In the genomic region with DNA sequence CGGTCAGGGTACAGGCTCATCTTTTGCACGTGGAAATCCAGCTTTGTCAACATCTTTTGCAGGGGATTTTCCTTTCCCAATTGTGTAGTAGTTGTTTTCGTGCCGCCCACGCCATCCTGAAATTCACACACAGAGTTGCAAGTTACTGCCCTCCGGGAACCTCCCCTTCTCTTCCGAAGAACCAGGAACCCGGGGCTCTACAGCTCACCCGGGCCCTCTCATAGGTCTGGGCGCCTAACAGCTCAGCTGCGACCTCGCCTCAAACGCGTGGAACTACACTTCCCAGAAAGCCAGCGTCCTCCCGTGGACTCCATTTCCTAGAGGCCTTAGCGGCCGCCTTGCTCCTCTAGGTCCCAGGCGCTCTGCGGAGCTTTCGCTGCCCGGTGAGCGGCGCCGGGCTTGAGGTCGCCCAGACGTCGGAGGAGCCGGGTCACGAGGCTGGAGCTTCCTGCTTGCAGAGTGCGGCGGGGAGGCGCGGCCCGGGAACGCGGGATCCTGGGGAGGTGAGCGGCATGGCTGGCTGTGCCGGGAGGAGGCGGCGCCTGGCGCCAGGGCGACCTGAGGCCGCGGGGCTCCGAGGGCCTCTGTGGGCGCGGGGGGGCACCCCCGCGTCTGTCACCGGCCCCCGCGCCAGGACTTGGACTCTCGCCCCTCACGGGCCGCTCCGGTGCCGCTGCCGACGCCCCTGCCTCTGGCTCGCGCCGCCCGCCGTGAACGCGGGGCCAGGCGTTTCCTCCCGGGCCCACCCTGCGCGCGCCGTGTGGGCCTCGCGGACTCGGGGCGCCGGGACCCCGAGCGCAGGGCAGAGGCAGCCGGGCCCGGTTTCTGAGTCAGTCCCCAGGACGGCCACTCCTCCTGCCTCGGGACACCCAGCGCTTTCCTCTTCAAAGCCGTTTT, we compare ENCODE assay signal across 8 cellular contexts. TPM values are rescaled to one million over a fixed set of nuclear protein-coding genes. Genes with fewer than 3 reads are reported as not detected.
DNase-seq lines count a peak whose midpoint lies in the region; ATAC-seq and TF ChIP-seq lines count a peak whose summit lies in the region.

A gene (plus strand): TSS at position 329 of the 897 bp plus-strand sequence. CDS start 1,095 bp downstream, outside the sequence.

- no peaks in the 10 kb centered on the region for H3K27me3 ChIP-seq in heart right ventricle

- H3K9me3 ChIP-seq in heart right ventricle: no peaks in the 10 kb centered on the region

- POLR2A ChIA-PET in T-cell (lab: Charles Lee): interaction anchor here in 1 of 2 donors (1.0 kb wide), 1 partner anchor 129 kb away, joined by 4 read pairs; a partner anchor contains a TSS

- H3K4me3 Mint-ChIP-seq in T-cell (peak within 1 kb of the TSS; percentile 83 to 87 (median 86)), type B pancreatic cell (peak within 1 kb of the TSS; percentile 88)

- 1 to 2% methylated on average over 52 to 86 of the region's 86 CpGs for WGBS in heart right ventricle, 2 donors

- H3K4me1 Mint-ChIP-seq in T-cell (peaks cover 28 to 33% (median 30%) of the 10 kb centered on the region in 3 donors), type B pancreatic cell (ENCODE audit: unreplicated experiment) (peaks cover 21% of the 10 kb centered on the region)

- DNase-seq in NCI-H128 (lab: John Stamatoyannopoulos, UW; ENCODE audit: unreplicated experiment) (peak; percentile 69), T-cell (peak; percentile 66 to 89 (median 79)), amniotic epithelial cell (ENCODE audit: low read depth) (peak; percentile 96), heart right ventricle (peak; percentile 88 to 92), posterior cingulate gyrus (peak; percentile 84 to 99 (median 90)), type B pancreatic cell (ENCODE audit: extremely low spot score, unreplicated experiment) (peak; percentile 89)

- H3K36me3 ChIP-seq in heart right ventricle: peaks cover 0 to 31% (median 5%) of the 10 kb centered on the region in 9 donors

- H3K27ac ChIP-seq in heart right ventricle: peak within 1 kb of the TSS; percentile 56 to 91 (median 89)

- ATAC-seq in HG02759 (IDR thresholded peaks at IDR 0.05; ENCODE audit: unreplicated experiment): peak; percentile 96
- ATAC-seq in T-cell (replicated peaks in 1 of 4): peak; percentile 97
- ATAC-seq in heart right ventricle: peak; percentile 97 to 99 (median 98)

- peaks cover 0 to 4% of the 10 kb centered on the region in 2 donors for H3K27me3 Mint-ChIP-seq in T-cell
- H3K27me3 Mint-ChIP-seq in type B pancreatic cell: no peaks in the 10 kb centered on the region

- intact Hi-C loops in heart right ventricle (cut with DNase I): loop anchor here in 8 of 10 donors (1.0 to 10.0 kb wide), 8 partner anchors 125 to 632 kb away; a partner anchor contains a TSS
- intact Hi-C loops in posterior cingulate gyrus (cut with DNase I): loop anchor here (1.0 to 2.0 kb wide), 3 partner anchors 130 to 233 kb away; a partner anchor contains a TSS

- peaks cover 0 to 29% (median 18%) of the 10 kb centered on the region in 9 donors for H3K4me1 ChIP-seq in heart right ventricle

- H3K9me3 Mint-ChIP-seq in T-cell: no peaks in the 10 kb centered on the region
- no peaks in the 10 kb centered on the region for H3K9me3 Mint-ChIP-seq in type B pancreatic cell

- H3K27ac Mint-ChIP-seq in T-cell: peak within 1 kb of the TSS; percentile 88 to 93
- peak within 1 kb of the TSS; percentile 79 for H3K27ac Mint-ChIP-seq in type B pancreatic cell

- H3K36me3 Mint-ChIP-seq in T-cell: peaks cover 27% of the 10 kb centered on the region
- peaks cover 17% of the 10 kb centered on the region for H3K36me3 Mint-ChIP-seq in type B pancreatic cell

- peak within 1 kb of the TSS; percentile 64 for H3K4me3 ChIP-seq in GM12875 (ENCODE audit: low read depth, low read length)
- peak within 1 kb of the TSS; percentile 48 to 96 (median 84) for H3K4me3 ChIP-seq in heart right ventricle

- CTCF ChIA-PET in T-cell (lab: Charles Lee): interaction anchor here (0.8 to 1.6 kb wide), 4 partner anchors 36 to 200 kb away, joined by 4 to 38 read pairs (median 6); a partner anchor contains a TSS

- TF ChIP-seq CTCF in GM12875 (IDR thresholded peaks at IDR 0.05; ENCODE audit: borderline replicate concordance, insufficient read depth, low read depth, low read length): no peak
- TF ChIP-seq CTCF in heart right ventricle (IDR thresholded peaks at IDR 0.05): peak in 5 of 9 donors; percentile 6 to 42 (median 26)
- no peak for TF ChIP-seq CTCF in type B pancreatic cell (conservative IDR thresholded peaks at IDR 0.05)

RNA-seq across cellular contexts. Expression of the gene that starts here (rescaled TPM):
- 10 to 100 TPM; 14.5 to 37.8 (median 32.5) TPM for total RNA-seq in T-cell
- 10 to 100 TPM in 1 of 10 donors, 1 to 10 TPM in 9; 5.5 to 10.9 (median 7.4) TPM for total RNA-seq in heart right ventricle
- 10 to 100 TPM in 1 of 2 donors, 1 to 10 TPM in 1; 3.4 to 12.1 TPM for polyA plus RNA-seq in heart right ventricle
- 20.2 and 27.8 TPM in 2 replicates for total RNA-seq in type B pancreatic cell (ENCODE audit: low replicate concordance)

Comparison
In these comparisons a context has a peak if more than half of its experiments do, and no peak if none do; other contexts are left out.
1. Peak in every context shown above with its lines: DNase-seq, ATAC-seq, H3K4me3 ChIP-seq and H3K27ac ChIP-seq.
2. CTCF ChIP-seq: peak in heart right ventricle (5 of 9); none in GM12875 (single experiment) and type B pancreatic cell (single experiment).